Comparison of ENCODE assay signal across 3 cellular contexts in the genomic region with DNA sequence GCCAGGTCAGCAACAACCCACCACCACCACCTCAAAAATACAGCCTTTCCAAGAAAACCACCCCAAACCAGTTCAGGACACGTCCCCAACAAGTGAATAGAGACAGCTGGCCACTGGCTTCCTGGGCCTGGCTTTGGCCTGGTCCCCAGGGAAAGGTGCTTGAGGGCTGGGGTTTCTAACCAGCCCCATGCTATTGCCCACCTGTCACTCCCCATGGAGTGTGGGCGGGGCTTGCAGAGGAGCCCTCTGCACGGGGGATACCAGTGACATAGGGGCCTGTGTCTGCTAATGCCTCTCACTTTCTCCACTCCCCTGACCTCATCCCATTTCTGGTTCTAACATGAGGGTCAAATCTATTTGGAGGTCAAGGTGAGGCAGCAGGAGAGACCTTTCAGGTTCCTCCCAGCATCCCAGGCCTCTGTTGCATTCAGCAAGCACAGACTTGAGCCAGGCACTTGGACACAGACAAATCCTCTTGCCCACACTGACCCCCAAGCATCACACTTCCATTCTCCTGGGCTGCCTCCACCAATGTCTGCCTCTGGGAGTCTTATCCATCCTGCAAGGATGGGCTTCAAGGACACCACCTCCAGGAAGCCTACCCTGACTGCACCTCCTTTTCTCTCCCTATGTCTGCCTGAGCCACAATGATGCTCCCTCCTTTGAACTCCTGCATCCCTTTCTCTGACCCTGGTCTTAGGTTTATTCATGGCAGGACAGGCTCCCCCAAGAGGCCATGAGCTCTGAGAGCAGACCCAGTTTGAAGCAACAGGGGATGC.
TF ChIP-seq lines count a peak whose summit lies in the region.

No MANE protein-coding gene starts in this region.

TF ChIP-seq in SK-N-SH, 30 proteins besides CTCF, POLR2A, EP300 and RAD21:
- TF ChIP-seq, protein P1, sequence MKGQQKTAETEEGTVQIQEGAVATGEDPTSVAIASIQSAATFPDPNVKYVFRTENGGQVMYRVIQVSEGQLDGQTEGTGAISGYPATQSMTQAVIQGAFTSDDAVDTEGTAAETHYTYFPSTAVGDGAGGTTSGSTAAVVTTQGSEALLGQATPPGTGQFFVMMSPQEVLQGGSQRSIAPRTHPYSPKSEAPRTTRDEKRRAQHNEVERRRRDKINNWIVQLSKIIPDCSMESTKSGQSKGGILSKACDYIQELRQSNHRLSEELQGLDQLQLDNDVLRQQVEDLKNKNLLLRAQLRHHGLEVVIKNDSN (IDR thresholded peaks at IDR 0.05; ENCODE audit: borderline replicate concordance, low read depth), result no peak
- TF ChIP-seq NRF1 (IDR thresholded peaks at IDR 0.05; ENCODE audit: low read depth, low read length) (no peak), MXI1 (IDR thresholded peaks at IDR 0.05; ENCODE audit: low read depth, low read length) (no peak), ZBTB33 (IDR thresholded peaks at IDR 0.05; ENCODE audit: borderline replicate concordance, low read depth) (no peak), MEF2A (IDR thresholded peaks at IDR 0.05; ENCODE audit: borderline replicate concordance, low read depth) (no peak)
- TF ChIP-seq, protein P2, sequence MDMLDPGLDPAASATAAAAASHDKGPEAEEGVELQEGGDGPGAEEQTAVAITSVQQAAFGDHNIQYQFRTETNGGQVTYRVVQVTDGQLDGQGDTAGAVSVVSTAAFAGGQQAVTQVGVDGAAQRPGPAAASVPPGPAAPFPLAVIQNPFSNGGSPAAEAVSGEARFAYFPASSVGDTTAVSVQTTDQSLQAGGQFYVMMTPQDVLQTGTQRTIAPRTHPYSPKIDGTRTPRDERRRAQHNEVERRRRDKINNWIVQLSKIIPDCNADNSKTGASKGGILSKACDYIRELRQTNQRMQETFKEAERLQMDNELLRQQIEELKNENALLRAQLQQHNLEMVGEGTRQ (IDR thresholded peaks at IDR 0.05; ENCODE audit: borderline replicate concordance, low read depth, low read length), result no peak
- TF ChIP-seq, protein P3, sequence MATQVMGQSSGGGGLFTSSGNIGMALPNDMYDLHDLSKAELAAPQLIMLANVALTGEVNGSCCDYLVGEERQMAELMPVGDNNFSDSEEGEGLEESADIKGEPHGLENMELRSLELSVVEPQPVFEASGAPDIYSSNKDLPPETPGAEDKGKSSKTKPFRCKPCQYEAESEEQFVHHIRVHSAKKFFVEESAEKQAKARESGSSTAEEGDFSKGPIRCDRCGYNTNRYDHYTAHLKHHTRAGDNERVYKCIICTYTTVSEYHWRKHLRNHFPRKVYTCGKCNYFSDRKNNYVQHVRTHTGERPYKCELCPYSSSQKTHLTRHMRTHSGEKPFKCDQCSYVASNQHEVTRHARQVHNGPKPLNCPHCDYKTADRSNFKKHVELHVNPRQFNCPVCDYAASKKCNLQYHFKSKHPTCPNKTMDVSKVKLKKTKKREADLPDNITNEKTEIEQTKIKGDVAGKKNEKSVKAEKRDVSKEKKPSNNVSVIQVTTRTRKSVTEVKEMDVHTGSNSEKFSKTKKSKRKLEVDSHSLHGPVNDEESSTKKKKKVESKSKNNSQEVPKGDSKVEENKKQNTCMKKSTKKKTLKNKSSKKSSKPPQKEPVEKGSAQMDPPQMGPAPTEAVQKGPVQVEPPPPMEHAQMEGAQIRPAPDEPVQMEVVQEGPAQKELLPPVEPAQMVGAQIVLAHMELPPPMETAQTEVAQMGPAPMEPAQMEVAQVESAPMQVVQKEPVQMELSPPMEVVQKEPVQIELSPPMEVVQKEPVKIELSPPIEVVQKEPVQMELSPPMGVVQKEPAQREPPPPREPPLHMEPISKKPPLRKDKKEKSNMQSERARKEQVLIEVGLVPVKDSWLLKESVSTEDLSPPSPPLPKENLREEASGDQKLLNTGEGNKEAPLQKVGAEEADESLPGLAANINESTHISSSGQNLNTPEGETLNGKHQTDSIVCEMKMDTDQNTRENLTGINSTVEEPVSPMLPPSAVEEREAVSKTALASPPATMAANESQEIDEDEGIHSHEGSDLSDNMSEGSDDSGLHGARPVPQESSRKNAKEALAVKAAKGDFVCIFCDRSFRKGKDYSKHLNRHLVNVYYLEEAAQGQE (IDR thresholded peaks at IDR 0.05; ENCODE audit: low read depth, low read length), result no peak
TF ChIP-seq in SK-N-SH: peak in this region for 0.

TF ChIP-seq in SK-N-SH treated with all-trans-retinoic acid at 6 μM for 48 hours, 23 proteins besides CTCF, POLR2A, EP300 and RAD21:
- TF ChIP-seq TCF4 (CRISPR knock-in tag; IDR thresholded peaks at IDR 0.05; ENCODE audit: borderline replicate concordance), result no peak
- no peak for TF ChIP-seq RARB (CRISPR knock-in tag; IDR thresholded peaks at IDR 0.05)
- TF ChIP-seq ZFP3 (CRISPR knock-in tag; IDR thresholded peaks at IDR 0.05), result no peak
- TF ChIP-seq, protein P4, sequence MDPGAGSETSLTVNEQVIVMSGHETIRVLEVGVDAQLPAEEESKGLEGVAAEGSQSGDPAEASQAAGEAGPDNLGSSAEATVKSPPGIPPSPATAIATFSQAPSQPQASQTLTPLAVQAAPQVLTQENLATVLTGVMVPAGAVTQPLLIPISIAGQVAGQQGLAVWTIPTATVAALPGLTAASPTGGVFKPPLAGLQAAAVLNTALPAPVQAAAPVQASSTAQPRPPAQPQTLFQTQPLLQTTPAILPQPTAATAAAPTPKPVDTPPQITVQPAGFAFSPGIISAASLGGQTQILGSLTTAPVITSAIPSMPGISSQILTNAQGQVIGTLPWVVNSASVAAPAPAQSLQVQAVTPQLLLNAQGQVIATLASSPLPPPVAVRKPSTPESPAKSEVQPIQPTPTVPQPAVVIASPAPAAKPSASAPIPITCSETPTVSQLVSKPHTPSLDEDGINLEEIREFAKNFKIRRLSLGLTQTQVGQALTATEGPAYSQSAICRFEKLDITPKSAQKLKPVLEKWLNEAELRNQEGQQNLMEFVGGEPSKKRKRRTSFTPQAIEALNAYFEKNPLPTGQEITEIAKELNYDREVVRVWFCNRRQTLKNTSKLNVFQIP (CRISPR knock-in tag; IDR thresholded peaks at IDR 0.05; ENCODE audit: borderline replicate concordance, low read depth), result no peak
- no peak for TF ChIP-seq ARNTL (CRISPR knock-in tag; IDR thresholded peaks at IDR 0.05; ENCODE audit: borderline replicate concordance, low read depth)
- TF ChIP-seq GLIS3 (CRISPR knock-in tag; IDR thresholded peaks at IDR 0.05), result no peak
- TF ChIP-seq PPARA (CRISPR knock-in tag; IDR thresholded peaks at IDR 0.05; ENCODE audit: borderline replicate concordance), result no peak
- TF ChIP-seq, protein P5, sequence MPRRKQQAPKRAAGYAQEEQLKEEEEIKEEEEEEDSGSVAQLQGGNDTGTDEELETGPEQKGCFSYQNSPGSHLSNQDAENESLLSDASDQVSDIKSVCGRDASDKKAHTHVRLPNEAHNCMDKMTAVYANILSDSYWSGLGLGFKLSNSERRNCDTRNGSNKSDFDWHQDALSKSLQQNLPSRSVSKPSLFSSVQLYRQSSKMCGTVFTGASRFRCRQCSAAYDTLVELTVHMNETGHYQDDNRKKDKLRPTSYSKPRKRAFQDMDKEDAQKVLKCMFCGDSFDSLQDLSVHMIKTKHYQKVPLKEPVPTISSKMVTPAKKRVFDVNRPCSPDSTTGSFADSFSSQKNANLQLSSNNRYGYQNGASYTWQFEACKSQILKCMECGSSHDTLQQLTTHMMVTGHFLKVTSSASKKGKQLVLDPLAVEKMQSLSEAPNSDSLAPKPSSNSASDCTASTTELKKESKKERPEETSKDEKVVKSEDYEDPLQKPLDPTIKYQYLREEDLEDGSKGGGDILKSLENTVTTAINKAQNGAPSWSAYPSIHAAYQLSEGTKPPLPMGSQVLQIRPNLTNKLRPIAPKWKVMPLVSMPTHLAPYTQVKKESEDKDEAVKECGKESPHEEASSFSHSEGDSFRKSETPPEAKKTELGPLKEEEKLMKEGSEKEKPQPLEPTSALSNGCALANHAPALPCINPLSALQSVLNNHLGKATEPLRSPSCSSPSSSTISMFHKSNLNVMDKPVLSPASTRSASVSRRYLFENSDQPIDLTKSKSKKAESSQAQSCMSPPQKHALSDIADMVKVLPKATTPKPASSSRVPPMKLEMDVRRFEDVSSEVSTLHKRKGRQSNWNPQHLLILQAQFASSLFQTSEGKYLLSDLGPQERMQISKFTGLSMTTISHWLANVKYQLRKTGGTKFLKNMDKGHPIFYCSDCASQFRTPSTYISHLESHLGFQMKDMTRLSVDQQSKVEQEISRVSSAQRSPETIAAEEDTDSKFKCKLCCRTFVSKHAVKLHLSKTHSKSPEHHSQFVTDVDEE (CRISPR knock-in tag; IDR thresholded peaks at IDR 0.05), result no peak
- TF ChIP-seq SNAI2 (CRISPR knock-in tag; IDR thresholded peaks at IDR 0.05), result no peak
- no peak for TF ChIP-seq OSR1 (CRISPR knock-in tag; IDR thresholded peaks at IDR 0.05)
- TF ChIP-seq PATZ1 (CRISPR knock-in tag; IDR thresholded peaks at IDR 0.05; ENCODE audit: borderline replicate concordance), result no peak
- TF ChIP-seq ZNF565 (CRISPR knock-in tag; conservative IDR thresholded peaks at IDR 0.05; ENCODE audit: low read depth), result no peak

TF ChIP-seq in K562, 482 proteins besides CTCF, POLR2A, EP300 and RAD21:
- TF ChIP-seq PTBP1 (IDR thresholded peaks at IDR 0.05; ENCODE audit: low read depth, low read length), result peak; percentile 66; the same call in 1 of the 2 replicates
- peak; percentile 85; the same call in 1 of the 2 replicates for TF ChIP-seq SMARCA5 (IDR thresholded peaks at IDR 0.05)
- TF ChIP-seq BCOR (IDR thresholded peaks at IDR 0.05), result peak; percentile 81
- no peak for TF ChIP-seq HMBOX1 (IDR thresholded peaks at IDR 0.05)
- TF ChIP-seq ZBTB1 (CRISPR knock-in tag; IDR thresholded peaks at IDR 0.05; ENCODE audit: borderline replicate concordance, low read depth), result no peak
- TF ChIP-seq RBM25 (IDR thresholded peaks at IDR 0.05; ENCODE audit: low read depth, low read length, severe bottlenecking), result peak; percentile 82
- TF ChIP-seq, protein P6, sequence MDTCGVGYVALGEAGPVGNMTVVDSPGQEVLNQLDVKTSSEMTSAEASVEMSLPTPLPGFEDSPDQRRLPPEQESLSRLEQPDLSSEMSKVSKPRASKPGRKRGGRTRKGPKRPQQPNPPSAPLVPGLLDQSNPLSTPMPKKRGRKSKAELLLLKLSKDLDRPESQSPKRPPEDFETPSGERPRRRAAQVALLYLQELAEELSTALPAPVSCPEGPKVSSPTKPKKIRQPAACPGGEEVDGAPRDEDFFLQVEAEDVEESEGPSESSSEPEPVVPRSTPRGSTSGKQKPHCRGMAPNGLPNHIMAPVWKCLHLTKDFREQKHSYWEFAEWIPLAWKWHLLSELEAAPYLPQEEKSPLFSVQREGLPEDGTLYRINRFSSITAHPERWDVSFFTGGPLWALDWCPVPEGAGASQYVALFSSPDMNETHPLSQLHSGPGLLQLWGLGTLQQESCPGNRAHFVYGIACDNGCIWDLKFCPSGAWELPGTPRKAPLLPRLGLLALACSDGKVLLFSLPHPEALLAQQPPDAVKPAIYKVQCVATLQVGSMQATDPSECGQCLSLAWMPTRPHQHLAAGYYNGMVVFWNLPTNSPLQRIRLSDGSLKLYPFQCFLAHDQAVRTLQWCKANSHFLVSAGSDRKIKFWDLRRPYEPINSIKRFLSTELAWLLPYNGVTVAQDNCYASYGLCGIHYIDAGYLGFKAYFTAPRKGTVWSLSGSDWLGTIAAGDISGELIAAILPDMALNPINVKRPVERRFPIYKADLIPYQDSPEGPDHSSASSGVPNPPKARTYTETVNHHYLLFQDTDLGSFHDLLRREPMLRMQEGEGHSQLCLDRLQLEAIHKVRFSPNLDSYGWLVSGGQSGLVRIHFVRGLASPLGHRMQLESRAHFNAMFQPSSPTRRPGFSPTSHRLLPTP (IDR thresholded peaks at IDR 0.05; ENCODE audit: borderline replicate concordance, extremely low read depth, insufficient read length), result peak; percentile 46
- peak; percentile 71; the same call in 1 of the 2 replicates for TF ChIP-seq ZNF436 (CRISPR knock-in tag; IDR thresholded peaks at IDR 0.05)
- peak; percentile 99 for TF ChIP-seq ZFP36 (IDR thresholded peaks at IDR 0.05; ENCODE audit: low read depth, low read length, partially characterized antibody)
- TF ChIP-seq RCOR1 (IDR thresholded peaks at IDR 0.05; ENCODE audit: borderline replicate concordance in 1 of 2, low read depth in 2 of 2, low read length in 2 of 2), result 0 out of 4 replicates have a peak, but pooled peaks of 1 of the 2 experiments have one; percentile 17
- TF ChIP-seq, protein P7, sequence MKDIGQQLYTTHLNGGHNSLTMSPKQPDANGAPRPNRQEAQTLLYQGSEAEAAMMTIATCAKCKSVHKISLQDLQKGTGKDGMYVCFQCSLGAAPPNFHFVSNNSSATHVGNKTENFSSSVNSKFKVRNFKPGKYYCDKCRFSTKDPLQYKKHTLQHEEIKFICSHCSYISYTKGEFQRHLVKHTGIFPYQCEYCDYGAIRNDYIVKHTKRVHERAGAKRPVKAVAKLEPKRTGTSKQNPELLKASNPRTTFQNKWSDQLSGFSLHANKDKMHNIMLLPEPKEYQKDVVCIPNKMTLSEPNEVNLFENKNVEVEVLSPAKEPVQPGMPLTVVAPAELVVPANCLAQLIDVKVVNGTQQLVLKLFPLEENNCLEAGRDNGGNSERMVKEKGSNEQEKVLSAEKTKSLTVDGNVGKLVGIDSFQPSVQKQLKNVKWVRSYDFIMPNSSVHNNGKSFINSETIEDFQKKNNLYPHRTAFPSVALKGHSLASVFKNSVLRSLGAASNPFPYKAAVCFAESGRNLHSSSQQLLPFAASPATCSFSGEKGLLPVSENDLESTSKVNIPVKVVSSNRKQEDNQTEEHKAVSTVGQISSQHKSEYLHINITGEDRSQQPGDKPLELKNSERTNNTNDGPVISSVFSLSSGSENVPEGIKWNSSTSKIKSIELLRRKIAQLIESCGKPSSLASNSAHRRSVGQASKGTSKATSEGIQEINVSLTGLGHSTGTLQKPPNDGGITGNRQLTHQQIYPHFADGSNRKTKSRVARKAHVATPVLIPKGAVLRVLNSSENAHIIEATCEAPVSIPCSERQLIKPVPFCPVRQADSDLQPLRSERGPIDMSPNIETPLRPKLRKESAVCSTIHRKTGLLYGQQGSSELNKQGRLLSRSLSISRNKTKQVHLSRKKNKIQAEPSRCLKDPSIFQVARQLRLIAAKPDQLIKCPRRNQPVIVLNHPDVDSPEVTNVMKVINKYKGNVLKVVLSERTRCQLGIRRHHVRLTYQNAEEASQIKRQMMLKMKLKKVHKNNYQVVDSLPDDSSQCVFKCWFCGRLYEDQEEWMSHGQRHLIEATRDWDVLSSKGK (CRISPR knock-in tag; IDR thresholded peaks at IDR 0.05), result no peak
- no peak for TF ChIP-seq C11orf30 (IDR thresholded peaks at IDR 0.05; ENCODE audit: low read depth)
- peak in 1 of 2 experiments; percentile 39; a peak in 1 of 4 replicates for TF ChIP-seq KDM1A (IDR thresholded peaks at IDR 0.05)
- TF ChIP-seq MTF1 (CRISPR knock-in tag; IDR thresholded peaks at IDR 0.05; ENCODE audit: borderline replicate concordance), result no peak
TF ChIP-seq in K562: peak in this region for 9.
